Comparison of ENCODE assay signal across 8 cellular contexts in the genomic region with DNA sequence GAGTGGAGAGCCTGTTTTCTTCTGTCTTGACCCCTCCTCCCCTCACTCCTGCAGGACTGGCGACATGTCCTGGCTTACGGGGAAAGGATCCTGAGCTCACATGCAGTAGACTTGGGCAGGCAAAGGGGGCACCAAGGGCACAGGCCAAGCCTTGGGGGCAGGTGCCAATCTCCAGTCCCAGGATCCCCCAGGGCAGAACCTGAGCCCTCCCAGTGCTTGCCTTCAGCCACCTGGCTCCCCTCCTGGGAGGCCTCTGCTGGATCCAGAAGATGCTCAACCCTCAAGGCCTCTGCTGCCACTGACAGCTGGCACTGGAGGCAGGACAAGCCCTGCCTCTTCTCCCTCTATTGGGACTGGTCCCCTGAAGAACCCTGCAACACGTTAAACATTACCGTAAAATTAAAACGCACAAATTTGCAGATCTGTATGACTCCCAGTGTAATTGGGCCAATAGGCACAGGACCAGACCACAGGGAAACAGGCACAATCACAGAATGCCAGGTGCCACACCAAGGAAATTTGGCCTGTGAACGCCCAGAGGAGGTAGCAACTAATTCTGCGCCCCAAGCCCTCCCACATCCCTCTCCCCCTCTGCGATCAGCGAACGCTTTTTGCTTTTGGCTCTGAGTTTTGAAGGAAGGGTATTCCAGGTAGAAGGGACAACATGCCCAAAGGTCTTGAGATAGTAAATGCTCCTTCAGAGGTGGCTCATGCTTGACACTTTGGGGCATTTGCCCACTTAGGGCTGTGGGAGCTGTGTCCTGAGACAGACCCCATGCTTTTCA. TPM values are rescaled to one million over a fixed set of nuclear protein-coding genes. Genes with fewer than 3 reads are reported as not detected.
DNase-seq lines count a peak whose midpoint lies in the region; ATAC-seq and TF ChIP-seq lines count a peak whose summit lies in the region.

No MANE protein-coding gene starts in this region.

- 68% methylated on average over 10 of the region's 10 CpGs for WGBS in esophagus muscularis mucosa

- H3K4me3 Mint-ChIP-seq in progenitor cell of endocrine pancreas (ENCODE audit: low read depth): peak overlapping the region; percentile 96

- TF ChIP-seq CTCF in GM06990 (IDR thresholded peaks at IDR 0.05; ENCODE audit: insufficient read depth, low read length, poor library complexity, severe bottlenecking) (no peak), RWPE2 (IDR thresholded peaks at IDR 0.05; ENCODE audit: poor library complexity, severe bottlenecking) (no peak), esophagus muscularis mucosa (IDR thresholded peaks at IDR 0.05) (no peak), progenitor cell of endocrine pancreas (IDR thresholded peaks at IDR 0.05; ENCODE audit: unreplicated experiment) (no peak)

- H3K27ac Mint-ChIP-seq in progenitor cell of endocrine pancreas: peak overlapping the region; percentile 39

- H3K4me1 ChIP-seq in RWPE2 (ENCODE audit: insufficient read depth, poor library complexity, severe bottlenecking) (no peaks in the 10 kb centered on the region), esophagus muscularis mucosa (peaks cover 34 to 45% (median 43%) of the 10 kb centered on the region in 4 donors)

- no peaks in the 10 kb centered on the region for H3K36me3 Mint-ChIP-seq in progenitor cell of endocrine pancreas (ENCODE audit: insufficient read depth)

- DNase-seq in GM06990 (ENCODE audit: extremely low read depth, insufficient read length) (no peak), RWPE2 (ENCODE audit: low spot score) (no peak), esophagus muscularis mucosa (ENCODE audit: extremely low spot score) (no peak), progenitor cell of endocrine pancreas (ENCODE audit: low spot score, unreplicated experiment) (no peak), NCI-H345 (lab: John Stamatoyannopoulos, UW) (no peak)

- H3K27me3 ChIP-seq in GM06990 (replicated peaks; ENCODE audit: control insufficient read depth, insufficient read depth, low read length) (no peaks in the 10 kb centered on the region), RWPE2 (ENCODE audit: insufficient read depth, poor library complexity, severe bottlenecking) (no peaks in the 10 kb centered on the region), esophagus muscularis mucosa (no peaks in the 10 kb centered on the region)

- no peak for TF ChIP-seq POLR2A in esophagus muscularis mucosa (IDR thresholded peaks at IDR 0.05; ENCODE audit: low read depth)

- peaks cover 3% of the 10 kb centered on the region for H3K9me3 Mint-ChIP-seq in progenitor cell of endocrine pancreas (ENCODE audit: low read depth)

- no peaks in the 10 kb centered on the region for H3K9me3 ChIP-seq in RWPE2 (ENCODE audit: severe bottlenecking)
- peaks cover 0 to 8% (median 4%) of the 10 kb centered on the region in 4 donors for H3K9me3 ChIP-seq in esophagus muscularis mucosa

- H3K4me3 ChIP-seq in GM06990 (replicated peaks; ENCODE audit: low read depth, low read length): peak overlapping the region; percentile 98
- H3K4me3 ChIP-seq in RWPE2 (ENCODE audit: severe bottlenecking): peak overlapping the region; percentile 84
- peak overlapping the region; percentile 75 to 97 (median 82) for H3K4me3 ChIP-seq in esophagus muscularis mucosa

- TF ChIP-seq EP300 in esophagus muscularis mucosa (IDR thresholded peaks at IDR 0.05): no peak

- ATAC-seq in RWPE2 (ENCODE audit: low read depth): no peak
- no peak for ATAC-seq in HG03469 (IDR thresholded peaks at IDR 0.05; ENCODE audit: unreplicated experiment)
- no peak for ATAC-seq in HG03045 (IDR thresholded peaks at IDR 0.05; ENCODE audit: unreplicated experiment)
- ATAC-seq in GM18907 (IDR thresholded peaks at IDR 0.05; ENCODE audit: unreplicated experiment): no peak

- H3K36me3 ChIP-seq in GM06990 (ENCODE audit: control insufficient read depth, insufficient read depth, low read length) (no peaks in the 10 kb centered on the region; the same call in 1 of the 2 replicates), RWPE2 (ENCODE audit: low read depth) (peaks cover 20% of the 10 kb centered on the region), esophagus muscularis mucosa (peaks cover 0 to 22% (median 15%) of the 10 kb centered on the region in 4 donors)

- intact Hi-C loops in esophagus muscularis mucosa (cut with DNase I): no loop called here

- peaks cover 21% of the 10 kb centered on the region for H3K4me1 Mint-ChIP-seq in progenitor cell of endocrine pancreas (ENCODE audit: low read depth)

- H3K27ac ChIP-seq in RWPE2 (ENCODE audit: poor library complexity, severe bottlenecking) (peak overlapping the region; percentile 58), esophagus muscularis mucosa (replicated peaks in 1 of 4) (peak overlapping the region; percentile 91 to 95 (median 94))

- H3K27me3 Mint-ChIP-seq in progenitor cell of endocrine pancreas: peaks cover 5% of the 10 kb centered on the region

RNA-seq across cellular contexts. Expression of a gene that starts 1.0 kb away (rescaled TPM):
- 10 to 100 TPM; 42.4 to 76.3 (median 57.2) TPM for total RNA-seq in esophagus muscularis mucosa
- total RNA-seq in progenitor cell of endocrine pancreas: 91.6 and 93.8 TPM in 2 replicates

RNA-seq across cellular contexts. Expression of a gene that starts 14.1 kb away (rescaled TPM):
- total RNA-seq in esophagus muscularis mucosa (1 to 10 TPM in 3 of 4 donors, under 1 TPM in 1; 0.92 to 1.7 (median 1.4) TPM), progenitor cell of endocrine pancreas (1.8 and 2.3 TPM in 2 replicates)

RNA-seq across cellular contexts. Expression of a gene that starts 20.8 kb away (rescaled TPM):
- total RNA-seq in esophagus muscularis mucosa (10 to 100 TPM; 33.2 to 42.4 (median 39.1) TPM), progenitor cell of endocrine pancreas (17.6 and 20.2 TPM in 2 replicates)

RNA-seq across cellular contexts. Expression of a gene that starts 33.8 kb away (rescaled TPM):
- total RNA-seq in esophagus muscularis mucosa (under 1 TPM; 0.39 to 0.50 (median 0.41) TPM), progenitor cell of endocrine pancreas (0.36 and 0.57 TPM in 2 replicates)

RNA-seq across cellular contexts. Expression of a gene that starts 51.2 kb away (rescaled TPM):
- total RNA-seq in esophagus muscularis mucosa (under 1 TPM; 0.23 to 0.42 (median 0.36) TPM), progenitor cell of endocrine pancreas (1.1 and 1.3 TPM in 2 replicates)
